ENCODE assay signal across 11 cellular contexts in genomic region chr16:87829123-87829980, GRCh38. TPM values are rescaled to one million over a fixed set of nuclear protein-coding genes. Genes with fewer than 3 reads are reported as not detected.
DNase-seq lines count a peak whose midpoint lies in the region; ATAC-seq and TF ChIP-seq lines count a peak whose summit lies in the region.
"Had no signal": no experiment of that assay in that cellular context is flagged by ENCODE, and none has a peak within 500 bp of the region (broad histone marks: within the 10 kb centered on the region; RNA-seq: fewer than 3 reads in every experiment).

No MANE protein-coding gene starts in this region.

- TF ChIP-seq CTCF in WTC11 (IDR thresholded peaks at IDR 0.05) (no peak), prostate gland (IDR thresholded peaks at IDR 0.05) (no peak)

- H3K27me3 Mint-ChIP-seq in IgD-negative memory B cell (no peaks in the 10 kb centered on the region), WTC11 (ENCODE audit: low read depth) (no peaks in the 10 kb centered on the region)

- H3K27ac ChIP-seq in prostate gland, result no peak overlapping the region
- H3K27ac ChIP-seq: esophagus muscularis mucosa had no signal

- TF ChIP-seq POLR2A in prostate gland (IDR thresholded peaks at IDR 0.05), result no peak

- no peaks in the 10 kb centered on the region for H3K9me3 Mint-ChIP-seq in IgD-negative memory B cell
- no peaks in the 10 kb centered on the region for H3K9me3 Mint-ChIP-seq in WTC11

- H3K27me3 ChIP-seq in prostate gland (replicated peaks; ENCODE audit: insufficient read depth), result no peaks in the 10 kb centered on the region

- H3K36me3 Mint-ChIP-seq in IgD-negative memory B cell, result no peaks in the 10 kb centered on the region
- H3K36me3 Mint-ChIP-seq in WTC11, result peaks cover 8% of the 10 kb centered on the region; the same call in 1 of the 2 replicates

- intact Hi-C loops in prostate gland (cut with DNase I), result no loop called here

- DNase-seq in NCI-H345 (lab: John Stamatoyannopoulos, UW) (peak; percentile 17), NCI-H345 treated with DMSO at 0.1 percent for 48 hours (lab: John Stamatoyannopoulos, UW; ENCODE audit: unreplicated experiment) (no peak), WTC11 (ENCODE audit: low spot score) (no peak), left lobe of liver (ENCODE audit: low spot score) (no peak), prostate gland (ENCODE audit: low spot score) (no peak), 8988T (no peak)
- DNase-seq: ACHN, NCI-H1092 had no signal

- H3K9me3 ChIP-seq in prostate gland, result no peaks in the 10 kb centered on the region
- H3K9me3 ChIP-seq: esophagus muscularis mucosa had no signal

- WGBS in prostate gland, result 91% methylated on average over 27 of the region's 27 CpGs

- CTCF ChIA-PET in WTC11 (lab: Charles Lee), result interaction anchor here (0.6 to 5.7 kb wide), 7 partner anchors 9 to 61 kb away, joined by 3 to 52 read pairs (median 4); no protein-coding TSS in a partner anchor

- H3K4me1 Mint-ChIP-seq in IgD-negative memory B cell (peaks cover 4 to 11% (median 6%) of the 10 kb centered on the region in 3 donors), WTC11 (peaks cover 45% of the 10 kb centered on the region)

- no peak for ATAC-seq in WTC11
- ATAC-seq in left lobe of liver, result peak; percentile 44
- ATAC-seq in GM21526 (IDR thresholded peaks at IDR 0.05; ENCODE audit: low FRiP score, unreplicated experiment), result no peak

- no peak overlapping the region for H3K4me3 Mint-ChIP-seq in IgD-negative memory B cell
- no peak overlapping the region for H3K4me3 Mint-ChIP-seq in WTC11

- H3K27ac Mint-ChIP-seq in IgD-negative memory B cell, result peak overlapping the region in 2 of 3 donors; percentile 60 to 89
- peak overlapping the region; percentile 53; the same call in 1 of the 2 replicates for H3K27ac Mint-ChIP-seq in WTC11

- no peak overlapping the region for H3K4me3 ChIP-seq in prostate gland
- H3K4me3 ChIP-seq: esophagus muscularis mucosa had no signal

- POLR2A ChIA-PET in WTC11 (lab: Charles Lee), result interaction anchor here (1.0 to 1.3 kb wide), 3 partner anchors 25 to 64 kb away, joined by 3 read pairs; partner anchors contain the start of gene KLHDC4

- H3K4me1 ChIP-seq in prostate gland (replicated peaks), result no peaks in the 10 kb centered on the region

- no peaks in the 10 kb centered on the region for H3K36me3 ChIP-seq in prostate gland

TF ChIP-seq in WTC11, 78 proteins besides CTCF, POLR2A, EP300 and RAD21:
- no peak for TF ChIP-seq ATF3 (CRISPR knock-in tag; conservative IDR thresholded peaks at IDR 0.05)
- no peak for TF ChIP-seq KAT7 (CRISPR knock-in tag; IDR thresholded peaks at IDR 0.05; ENCODE audit: borderline replicate concordance)
- no peak for TF ChIP-seq SP1 (CRISPR knock-in tag; conservative IDR thresholded peaks at IDR 0.05)
- TF ChIP-seq CREM (CRISPR knock-in tag; IDR thresholded peaks at IDR 0.05), result no peak
- TF ChIP-seq IRF2 (CRISPR knock-in tag; IDR thresholded peaks at IDR 0.05; ENCODE audit: borderline replicate concordance, low read depth), result no peak
- no peak for TF ChIP-seq ZNF263 (CRISPR knock-in tag; IDR thresholded peaks at IDR 0.05; ENCODE audit: low read depth)
- no peak for TF ChIP-seq ZNF138 (CRISPR knock-in tag; conservative IDR thresholded peaks at IDR 0.05)
- no peak for TF ChIP-seq E2F4 (CRISPR knock-in tag; IDR thresholded peaks at IDR 0.05; ENCODE audit: borderline replicate concordance, low read depth)
- no peak for TF ChIP-seq MXD4 (CRISPR knock-in tag; IDR thresholded peaks at IDR 0.05; ENCODE audit: borderline replicate concordance)
- no peak for TF ChIP-seq ZNF281 (CRISPR knock-in tag; IDR thresholded peaks at IDR 0.05)
- TF ChIP-seq PRRX2 (CRISPR knock-in tag; IDR thresholded peaks at IDR 0.05), result no peak
- TF ChIP-seq ERG (CRISPR knock-in tag; IDR thresholded peaks at IDR 0.05), result no peak
TF ChIP-seq in WTC11: peak in this region for 0.

RNA-seq across cellular contexts. Expression of gene SLC7A5, which starts 40.0 kb away (rescaled TPM):
- 6.9 TPM for polyA plus RNA-seq in IgD-negative memory B cell
- total RNA-seq in WTC11 (2021), result 105 to 197 TPM (median 107 TPM) in 3 replicates
- total RNA-seq in left lobe of liver, result 13.4 TPM
- 100 to 1,000 TPM in 1 of 2 donors, 1 to 10 TPM in 1; 3.3 to 232 TPM for total RNA-seq in prostate gland
